In the genomic region with DNA sequence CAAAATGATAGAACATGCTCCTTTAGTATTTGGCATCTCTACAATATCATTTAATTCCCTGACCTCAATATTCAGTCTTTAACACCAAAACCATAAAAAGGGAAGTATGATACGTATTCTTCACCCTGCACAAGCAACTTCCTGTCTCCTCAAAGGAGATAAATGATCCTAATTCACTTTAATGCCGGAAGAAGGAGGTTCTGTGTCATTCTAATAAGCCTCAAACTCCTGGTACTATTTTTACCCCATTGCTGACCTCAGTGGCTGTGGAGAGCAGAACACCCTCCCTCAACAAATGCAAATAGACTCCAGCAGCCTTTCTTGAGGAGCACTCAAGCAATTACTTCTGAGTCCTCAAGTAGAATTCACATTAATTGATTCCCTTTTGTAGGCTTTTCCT, we compare ENCODE assay signal across 8 cellular contexts.
A peak's percentile ranks its signal among the peaks of the same experiment; 100 is the strongest.
DNase-seq lines count a peak whose midpoint lies in the region; ATAC-seq and TF ChIP-seq lines count a peak whose summit lies in the region.

No MANE protein-coding gene starts in this region.

- no peak overlapping the region for H3K27ac Mint-ChIP-seq in activated T-helper 1 cell treated with anti-CD3 and anti-CD28 coated beads, Interleukin-12 subunit alpha, Interleukin-12 subunit beta, Interleukin-2, Interleukin-4 antibody, amounts not matched to agents 30 ng/mL and 10 ng/mL and 1 ng/mL, durations not matched to agents 14 hours and 24 hours and 36 hours

- H3K4me1 Mint-ChIP-seq in activated T-helper 1 cell treated with anti-CD3 and anti-CD28 coated beads, Interleukin-12 subunit alpha, Interleukin-12 subunit beta, Interleukin-2, Interleukin-4 antibody, amounts not matched to agents 30 ng/mL and 10 ng/mL and 1 ng/mL, durations not matched to agents 14 hours and 24 hours and 36 hours (ENCODE audit: low read depth), result peaks cover 21% of the 10 kb centered on the region

- no peaks in the 10 kb centered on the region for H4K20me1 ChIP-seq in osteoblast (ENCODE audit: insufficient read depth, low read length)

- peaks cover 0 to 3% (median 0%) of the 10 kb centered on the region in 12 donors for H3K9me3 ChIP-seq in heart left ventricle
- H3K9me3 ChIP-seq in right atrium auricular region, result no peaks in the 10 kb centered on the region
- no peaks in the 10 kb centered on the region for H3K9me3 ChIP-seq in osteoblast (ENCODE audit: low read depth, low read length)

- H3K9me3 Mint-ChIP-seq in activated T-helper 1 cell treated with anti-CD3 and anti-CD28 coated beads, Interleukin-12 subunit alpha, Interleukin-12 subunit beta, Interleukin-2, Interleukin-4 antibody, amounts not matched to agents 30 ng/mL and 10 ng/mL and 1 ng/mL, durations not matched to agents 14 hours and 24 hours and 36 hours, result no peaks in the 10 kb centered on the region

- H3K27ac ChIP-seq in heart left ventricle, result peak overlapping the region in 1 of 12 donors; percentile 13
- no peak overlapping the region for H3K27ac ChIP-seq in right atrium auricular region
- no peak overlapping the region for H3K27ac ChIP-seq in osteoblast (ENCODE audit: low read depth, low read length)

- peak in 3 of 4 donors; percentile 41 to 44 (median 42) for ATAC-seq in heart left ventricle
- ATAC-seq in HG03103 (IDR thresholded peaks at IDR 0.05; ENCODE audit: low read depth, unreplicated experiment), result peak; percentile 96

- 35 to 42% (median 39%) methylated on average over 2 of the region's 2 CpGs for WGBS in heart left ventricle, 4 donors

- H3K36me3 ChIP-seq in heart left ventricle (no peaks in the 10 kb centered on the region), right atrium auricular region (no peaks in the 10 kb centered on the region), osteoblast (ENCODE audit: insufficient read depth, low read length) (no peaks in the 10 kb centered on the region)

- H3K4me1 ChIP-seq in heart left ventricle, result peaks cover 0 to 15% (median 6%) of the 10 kb centered on the region in 12 donors
- H3K4me1 ChIP-seq in right atrium auricular region, result no peaks in the 10 kb centered on the region
- peaks cover 11% of the 10 kb centered on the region for H3K4me1 ChIP-seq in osteoblast (ENCODE audit: insufficient read depth, low read length)

- no peaks in the 10 kb centered on the region for H3K27me3 Mint-ChIP-seq in activated T-helper 1 cell treated with anti-CD3 and anti-CD28 coated beads, Interleukin-12 subunit alpha, Interleukin-12 subunit beta, Interleukin-2, Interleukin-4 antibody, amounts not matched to agents 30 ng/mL and 10 ng/mL and 1 ng/mL, durations not matched to agents 14 hours and 24 hours and 36 hours (ENCODE audit: insufficient read depth)

- intact Hi-C loops in heart left ventricle (cut with DNase I), result no loop called here
- intact Hi-C loops in activated T-helper 1 cell treated with anti-CD3 and anti-CD28 coated beads, Interleukin-12 subunit alpha, Interleukin-12 subunit beta, Interleukin-2, Interleukin-4 antibody, amounts not matched to agents 30 ng/mL and 10 ng/mL and 1 ng/mL, durations not matched to agents 14 hours and 24 hours and 36 hours (cut with micrococcal nuclease), result loop anchor here (10.0 kb wide), 1 partner anchor 487 kb away; the partner anchor contains the start of gene NPHP3

- no peak overlapping the region for H3K4me3 Mint-ChIP-seq in activated T-helper 1 cell treated with anti-CD3 and anti-CD28 coated beads, Interleukin-12 subunit alpha, Interleukin-12 subunit beta, Interleukin-2, Interleukin-4 antibody, amounts not matched to agents 30 ng/mL and 10 ng/mL and 1 ng/mL, durations not matched to agents 14 hours and 24 hours and 36 hours

- no peaks in the 10 kb centered on the region for H3K27me3 ChIP-seq in heart left ventricle
- H3K27me3 ChIP-seq in right atrium auricular region, result no peaks in the 10 kb centered on the region
- H3K27me3 ChIP-seq in osteoblast (ENCODE audit: insufficient read depth, low read length), result no peaks in the 10 kb centered on the region

- H3K79me2 ChIP-seq in osteoblast (ENCODE audit: insufficient read depth, low read length), result no peaks in the 10 kb centered on the region

- TF ChIP-seq CTCF in heart left ventricle (IDR thresholded peaks at IDR 0.05) (no peak), right atrium auricular region (IDR thresholded peaks at IDR 0.05) (no peak), osteoblast (IDR thresholded peaks at IDR 0.05; ENCODE audit: extremely low read depth, low read depth, low read length) (no peak)

- no peaks in the 10 kb centered on the region for H3K36me3 Mint-ChIP-seq in activated T-helper 1 cell treated with anti-CD3 and anti-CD28 coated beads, Interleukin-12 subunit alpha, Interleukin-12 subunit beta, Interleukin-2, Interleukin-4 antibody, amounts not matched to agents 30 ng/mL and 10 ng/mL and 1 ng/mL, durations not matched to agents 14 hours and 24 hours and 36 hours (ENCODE audit: low read depth)

- TF ChIP-seq POLR2A in heart left ventricle (IDR thresholded peaks at IDR 0.05), result no peak

- no peak overlapping the region for H3K4me2 ChIP-seq in osteoblast (ENCODE audit: insufficient read depth, low read length)

- no peak overlapping the region for H3K4me3 ChIP-seq in heart left ventricle
- H3K4me3 ChIP-seq in right atrium auricular region, result no peak overlapping the region
- no peak overlapping the region for H3K4me3 ChIP-seq in osteoblast (ENCODE audit: insufficient read depth, low read length)

- DNase-seq in heart left ventricle (peak in 1 of 5 donors; percentile 11), right atrium auricular region (ENCODE audit: low spot score) (no peak), SIG-M5 (lab: John Stamatoyannopoulos, UW) (peak; percentile 87), osteoblast (ENCODE audit: insufficient read length, low spot score, missing footprints) (no peak), NCI-H1930 (lab: John Stamatoyannopoulos, UW) (no peak)
- no peak for DNase-seq in activated T-helper 1 cell treated with anti-CD3 and anti-CD28 coated beads, Interleukin-12 subunit alpha, Interleukin-12 subunit beta, Interleukin-2, Interleukin-4 antibody, amounts not matched to agents 30 ng/mL and 10 ng/mL and 1 ng/mL, durations not matched to agents 14 hours and 24 hours and 36 hours (ENCODE audit: low spot score)
- no peak for DNase-seq in activated naive CD4-positive, alpha-beta T cell treated with Interleukin-2 at 50 U/mL for 16 hours

- peak overlapping the region; percentile 6 for H2AFZ ChIP-seq in osteoblast (ENCODE audit: low read length)
